ENCODE assay signal across 16 cellular contexts in genomic region chr3:150751781-150752263, GRCh38. TPM values are rescaled to one million over a fixed set of nuclear protein-coding genes. Genes with fewer than 3 reads are reported as not detected.
DNase-seq lines count a peak whose midpoint lies in the region; ATAC-seq, FAIRE-seq and TF ChIP-seq lines count a peak whose summit lies in the region.
"Had no signal": no experiment of that assay in that cellular context is flagged by ENCODE, and none has a peak within 500 bp of the region (broad histone marks: within the 10 kb centered on the region; RNA-seq: fewer than 3 reads in every experiment).

No MANE protein-coding gene starts in this region.

- TF ChIP-seq RAD21 in GM12878 (IDR thresholded peaks at IDR 0.05; ENCODE audit: insufficient read depth, low read depth, low read length), result no peak

- in situ Hi-C loops in GM12878 (cut with MboI), result no loop called here
- in situ Hi-C loops in HAP-1 (cut with MboI; ENCODE audit: low sequenced_read_pairs), result no loop called here

- H3K36me3 Mint-ChIP-seq in natural killer cell, result no peaks in the 10 kb centered on the region

- H3K4me3 ChIP-seq in LNCaP clone FGC (ENCODE audit: low read depth, low read length) (no peak overlapping the region), GM12878 (no peak overlapping the region), HAP-1 (no peak overlapping the region)

- H3K27me3 Mint-ChIP-seq in natural killer cell (ENCODE audit: low read depth in 2 of 2), result no peaks in the 10 kb centered on the region

- H3K9me3 ChIP-seq in GM12878 (replicated peaks; ENCODE audit: control insufficient read depth, insufficient read depth, low read length), result no peaks in the 10 kb centered on the region
- H3K9me3 ChIP-seq in HAP-1, result no peaks in the 10 kb centered on the region

- no peak overlapping the region for H3K9ac ChIP-seq in GM12878 (ENCODE audit: control insufficient read depth, insufficient read depth, low read length)

- peaks cover 45 to 54% of the 10 kb centered on the region in 2 donors for H3K4me1 Mint-ChIP-seq in natural killer cell

- H3K4me1 ChIP-seq in GM12878 (ENCODE audit: control insufficient read depth, insufficient read depth, low read length) (no peaks in the 10 kb centered on the region), HAP-1 (peaks cover 9% of the 10 kb centered on the region; the same call in 1 of the 2 replicates)

- H3K36me3 ChIP-seq in GM12878 (ENCODE audit: control insufficient read depth in 2 of 2, insufficient read depth in 2 of 2, low read length in 1 of 2), result no peaks in the 10 kb centered on the region; a peak in 1 of 4 replicates
- H3K36me3 ChIP-seq in HAP-1 (replicated peaks), result peaks cover 10% of the 10 kb centered on the region; the same call in 1 of the 2 replicates

- FAIRE-seq in GM12878 (lab: Jason Lieb, UNC), result no peak
- FAIRE-seq: G401.6, H54 had no signal

- SMC1A ChIA-PET in GM12878 (lab: Charles Lee; ENCODE audit: uncharacterized antibody, unreplicated experiment), result interaction anchor here (1.4 to 2.1 kb wide), 2 partner anchors 13 to 41 kb away, joined by 4 to 5 read pairs; no protein-coding TSS in a partner anchor

- H3K4me2 ChIP-seq in GM12878 (ENCODE audit: control insufficient read depth, insufficient read depth), result peak overlapping the region; percentile 15; the same call in 1 of the 2 replicates

- H3K27ac Mint-ChIP-seq in natural killer cell, result peak overlapping the region; percentile 8 to 19

- no peak overlapping the region for H3K27ac ChIP-seq in GM12878 (ENCODE audit: control insufficient read depth, insufficient read depth)
- H3K27ac ChIP-seq: 22Rv1 had no signal

- H2AFZ ChIP-seq in GM12878 (ENCODE audit: control insufficient read depth, low read depth, low read length), result no peak overlapping the region

- no peaks in the 10 kb centered on the region for H4K20me1 ChIP-seq in GM12878 (ENCODE audit: control insufficient read depth, insufficient read depth)

- TF ChIP-seq CTCF in LNCaP clone FGC (IDR thresholded peaks at IDR 0.05; ENCODE audit: control insufficient read depth, extremely low read depth, insufficient read depth) (no peak), GM12878 (IDR thresholded peaks at IDR 0.05 in 2 of 3, conservative IDR thresholded peaks at IDR 0.05 in 1 of 3; ENCODE audit: control insufficient read depth in 2 of 3, extremely low read depth in 1 of 3, insufficient read depth in 1 of 3, low read depth in 3 of 3, low read length in 3 of 3) (no peak), natural killer cell (IDR thresholded peaks at IDR 0.05) (no peak)

- DNase-seq in DMS 273 (lab: John Stamatoyannopoulos, UW; ENCODE audit: unreplicated experiment), result peak; percentile 35
- no peak for DNase-seq in DMS 273 treated with DMSO at 0.1 percent for 48 hours (lab: John Stamatoyannopoulos, UW)
- peak; percentile 69 for DNase-seq in LNCaP clone FGC (ENCODE audit: low read depth)
- no peak for DNase-seq in GM12878 (ENCODE audit: low read depth, low spot score)
- DNase-seq in natural killer cell, result no peak
- DNase-seq in NCI-H2171 (lab: John Stamatoyannopoulos, UW), result no peak
- no peak for DNase-seq in HAP-1 (ENCODE audit: low spot score in 2 of 2)
- DNase-seq: activated CD4-positive, alpha-beta T cell treated with anti-CD3 and anti-CD28 coated beads, Interleukin-2, amount 50 U/mL, for 4 hours; SHP77 had no signal

- H3K27me3 ChIP-seq in GM12878 (replicated peaks in 1 of 2; ENCODE audit: control insufficient read depth in 2 of 2, insufficient read depth in 2 of 2, low read length in 1 of 2) (no peaks in the 10 kb centered on the region), HAP-1 (ENCODE audit: low read depth) (no peaks in the 10 kb centered on the region)

- TF ChIP-seq EP300 in GM12878 (IDR thresholded peaks at IDR 0.05; ENCODE audit: borderline replicate concordance in 1 of 2, control insufficient read depth in 1 of 2, low read depth in 2 of 2, low read length in 2 of 2), result no peak

- peaks cover 79% of the 10 kb centered on the region for H3K79me2 ChIP-seq in GM12878 (ENCODE audit: control insufficient read depth, insufficient read depth, low read length)

- H3K9me3 Mint-ChIP-seq in natural killer cell, result no peaks in the 10 kb centered on the region
- H3K9me3 Mint-ChIP-seq: brain had no signal

- TF ChIP-seq POLR2A in GM12878 (IDR thresholded peaks at IDR 0.05; ENCODE audit: low read depth, low read length), result no peak

- H3K4me3 Mint-ChIP-seq in natural killer cell, result no peak overlapping the region
- H3K4me3 Mint-ChIP-seq: brain had no signal

- BruUV-seq in GM12878 (replicated peaks; lab: Mats Ljungman, UMichigan), result no TSS peak

- ATAC-seq in GM12878 (peak; percentile 10; the same call in 2 of the 3 replicates), natural killer cell (no peak), HG02642 (IDR thresholded peaks at IDR 0.05; ENCODE audit: poor library complexity, unreplicated experiment) (no peak)

- CTCF ChIA-PET in GM12878 (lab: Yijun Ruan, JAX), result no interaction called here

- 50% methylated on average over 2 of the region's 2 CpGs for WGBS in GM12878 (ENCODE audit: insufficient coverage, insufficient replicate concordance, low lambda C conversion rate, missing lambda C conversion rate)

- POLR2A ChIA-PET in GM12878 (lab: Charles Lee), result interaction anchor here (0.9 to 1.4 kb wide), 5 partner anchors 8 to 203 kb away, joined by 3 to 4 read pairs (median 3); no protein-coding TSS in a partner anchor

- intact Hi-C loops in GM12878 (cut with micrococcal nuclease; ENCODE audit: unreplicated experiment), result no loop called here
- intact Hi-C loops in natural killer cell (cut with micrococcal nuclease), result no loop called here

- RAD21 ChIA-PET in GM12878 (lab: Charles Lee; ENCODE audit: unreplicated experiment), result no interaction called here

TF ChIP-seq in GM12878, 131 proteins besides CTCF, POLR2A, EP300 and RAD21 (continues in another document):
- TF ChIP-seq YY1 (IDR thresholded peaks at IDR 0.05; ENCODE audit: low read depth, low read length), result no peak
- TF ChIP-seq DPF2 (IDR thresholded peaks at IDR 0.05), result no peak
- no peak for TF ChIP-seq PAX5 (IDR thresholded peaks at IDR 0.05; ENCODE audit: borderline replicate concordance, low read depth, low read length)
- TF ChIP-seq, protein P1, sequence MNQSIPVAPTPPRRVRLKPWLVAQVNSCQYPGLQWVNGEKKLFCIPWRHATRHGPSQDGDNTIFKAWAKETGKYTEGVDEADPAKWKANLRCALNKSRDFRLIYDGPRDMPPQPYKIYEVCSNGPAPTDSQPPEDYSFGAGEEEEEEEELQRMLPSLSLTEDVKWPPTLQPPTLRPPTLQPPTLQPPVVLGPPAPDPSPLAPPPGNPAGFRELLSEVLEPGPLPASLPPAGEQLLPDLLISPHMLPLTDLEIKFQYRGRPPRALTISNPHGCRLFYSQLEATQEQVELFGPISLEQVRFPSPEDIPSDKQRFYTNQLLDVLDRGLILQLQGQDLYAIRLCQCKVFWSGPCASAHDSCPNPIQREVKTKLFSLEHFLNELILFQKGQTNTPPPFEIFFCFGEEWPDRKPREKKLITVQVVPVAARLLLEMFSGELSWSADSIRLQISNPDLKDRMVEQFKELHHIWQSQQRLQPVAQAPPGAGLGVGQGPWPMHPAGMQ (IDR thresholded peaks at IDR 0.05; ENCODE audit: borderline replicate concordance), result no peak
- TF ChIP-seq YBX1 (IDR thresholded peaks at IDR 0.05), result no peak
- TF ChIP-seq MYB (IDR thresholded peaks at IDR 0.05; ENCODE audit: borderline replicate concordance, low read depth, low read length), result no peak
- TF ChIP-seq SIN3A (IDR thresholded peaks at IDR 0.05; ENCODE audit: low read depth, low read length), result no peak

RNA-seq across cellular contexts. Expression of gene SIAH2, which starts 11.1 kb away (rescaled TPM):
- total RNA-seq in GM12878 (2013; cell fraction: nucleolus; rRNA removed), result 14.5 and 16.2 TPM in 2 replicates
- total RNA-seq in GM12878 (2014; rRNA removed) (41.4 and 47.0 TPM in 2 replicates), GM12878 (2014; rRNA removed; fragmentation: Illumina TruSeq; extraction: Trizol) (26.9 and 27.8 TPM in 2 replicates), GM12878 (2021) (31.7 and 38.0 TPM in 2 replicates), natural killer cell (10 to 100 TPM; 22.7 to 25.7 (median 23.8) TPM)
- polyA plus RNA-seq in GM12878 (2011; ENCODE audit: low read depth), result 8.3 TPM
- polyA plus RNA-seq in GM12878 (2011; rRNA removed) (42.3 and 51.5 TPM in 2 replicates), GM12878 (2014; fragmentation: Illumina TruSeq; extraction: Trizol) (33.7 and 37.2 TPM in 2 replicates), GM12878 (2014; fragmentation: Nextera tagmentation; extraction: Ambion mirVana) (10 to 100 TPM in 1 of 2 experiments, 1 to 10 TPM in 1; 6.1 to 14.2 TPM), GM12878 (2014; rRNA removed) (41.4 and 43.0 TPM in 2 replicates), GM12878 (2016; fragmentation: Nextera tagmentation; extraction: Ambion mirVana) (10 to 100 TPM in 1 of 2 experiments, 1 to 10 TPM in 1; 3.3 to 16.3 TPM)
- polyA plus RNA-seq in GM12878 (2011; cell fraction: cytosol; rRNA removed), result 77.7 and 114 TPM in 2 replicates
- 83.3 and 88.1 TPM in 2 replicates for polyA plus RNA-seq in GM12878 (2011; cell fraction: nucleus; rRNA removed)
- polyA plus RNA-seq in GM12878 (2012), result 13.3 and 27.8 TPM in 2 replicates
- 59.1 and 114 TPM in 2 replicates for polyA minus RNA-seq in GM12878 (2011; rRNA and poly(A)+ RNA removed)
- polyA minus RNA-seq in GM12878 (2011; cell fraction: cytosol; rRNA and poly(A)+ RNA removed), result 28.7 and 37.3 TPM in 2 replicates
- polyA minus RNA-seq in GM12878 (2011; cell fraction: nucleus; rRNA and poly(A)+ RNA removed), result 13.7 and 23.2 TPM in 2 replicates

RNA-seq across cellular contexts. Expression of gene ERICH6, which starts 48.1 kb away (rescaled TPM):
- total RNA-seq in GM12878 (2013; cell fraction: nucleolus; rRNA removed), result not detected in 2 replicates
- 0.06 TPM in 1 of 2 replicates, not detected in the other for total RNA-seq in GM12878 (2014; rRNA removed)
- 0.04 and 0.09 TPM in 2 replicates for total RNA-seq in GM12878 (2014; rRNA removed; fragmentation: Illumina TruSeq; extraction: Trizol)
- 0.40 TPM in 1 of 2 replicates, not detected in the other for total RNA-seq in GM12878 (2021)
- polyA plus RNA-seq in GM12878 (2011; ENCODE audit: low read depth), result not detected
- polyA plus RNA-seq in GM12878 (2011; rRNA removed), result not detected in 2 replicates
- polyA plus RNA-seq in GM12878 (2011; cell fraction: cytosol; rRNA removed), result 0.18 TPM in 1 of 2 replicates, not detected in the other
- 0.25 TPM in 1 of 2 replicates, not detected in the other for polyA plus RNA-seq in GM12878 (2011; cell fraction: nucleus; rRNA removed)
- polyA plus RNA-seq in GM12878 (2012), result 0.09 TPM in 1 of 2 replicates, not detected in the other
- not detected in 2 replicates for polyA plus RNA-seq in GM12878 (2014; fragmentation: Illumina TruSeq; extraction: Trizol)
- under 1 TPM in 1 of 2 experiments, not detected in 1; 0.40 TPM for polyA plus RNA-seq in GM12878 (2014; fragmentation: Nextera tagmentation; extraction: Ambion mirVana)
- not detected in 2 replicates for polyA plus RNA-seq in GM12878 (2014; rRNA removed)
- under 1 TPM in 1 of 2 experiments, not detected in 1; 0.39 TPM for polyA plus RNA-seq in GM12878 (2016; fragmentation: Nextera tagmentation; extraction: Ambion mirVana)
- polyA minus RNA-seq in GM12878 (2011; rRNA and poly(A)+ RNA removed), result not detected in 2 replicates
- polyA minus RNA-seq in GM12878 (2011; cell fraction: cytosol; rRNA and poly(A)+ RNA removed), result 0.42 TPM in 1 of 2 replicates, not detected in the other
- polyA minus RNA-seq in GM12878 (2011; cell fraction: nucleus; rRNA and poly(A)+ RNA removed), result 0.12 TPM in 1 of 2 replicates, not detected in the other
- total RNA-seq in natural killer cell, result 1 to 10 TPM in 2 of 3 donors, under 1 TPM in 1; 0.35 to 3.7 (median 3.6) TPM
- total RNA-seq: posterior vena cava had no signal
- polyA plus RNA-seq: fibroblast of lung had no signal

Comparison
In these comparisons a context has a peak if more than half of its experiments do, and no peak if none do; other contexts are left out.
1. DNase-seq: peak in DMS 273 (single experiment) and LNCaP clone FGC (single experiment); none in DMS 273 treated with DMSO at 0.1 percent for 48 hours (single experiment), GM12878 (single experiment), natural killer cell (single experiment), NCI-H2171 (single experiment) and HAP-1 (0 of 2).